17 cellular contexts compared by ENCODE assay signal in the genomic region with DNA sequence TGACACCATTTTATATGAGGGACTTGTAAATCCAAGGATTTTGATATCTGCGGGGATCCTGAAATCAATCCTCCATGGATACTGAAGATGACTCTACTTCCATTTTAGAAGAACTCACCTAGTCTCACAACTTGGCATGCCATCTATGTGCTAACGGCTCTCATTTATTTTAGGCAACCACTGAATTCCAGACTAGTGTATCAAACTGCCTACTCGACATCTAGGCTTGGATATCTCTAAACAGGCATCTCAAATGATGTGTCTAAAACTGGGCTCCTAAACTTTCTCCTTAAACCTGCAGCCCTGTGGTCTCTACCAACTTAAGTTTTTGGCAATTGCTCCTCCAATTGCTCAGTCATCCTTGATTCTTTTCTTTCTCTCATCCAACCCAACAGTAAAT.
"Had no signal": no experiment of that assay in that cellular context is flagged by ENCODE, and none has a peak within 500 bp of the region (broad histone marks: within the 10 kb centered on the region; RNA-seq: fewer than 3 reads in every experiment).

No MANE protein-coding gene starts in this region.

- H3K4me3 ChIP-seq: gastroesophageal sphincter, thyroid gland, uterus had no signal

- H3K27me3 Mint-ChIP-seq: activated naive CD4-positive, alpha-beta T cell treated with anti-CD3 and anti-CD28 coated beads, Interleukin-2, amount 50 U/mL, for 24 hours; naive B cell had no signal

- ATAC-seq: gastroesophageal sphincter had no signal

- H3K4me1 Mint-ChIP-seq: activated naive CD4-positive, alpha-beta T cell treated with anti-CD3 and anti-CD28 coated beads, Interleukin-2, amount 50 U/mL, for 24 hours; mesothelial cell of epicardium had no signal

- H3K9me3 ChIP-seq: gastroesophageal sphincter, thyroid gland, uterus had no signal

- H3K4me1 ChIP-seq: gastroesophageal sphincter, parathyroid adenoma, thyroid gland, uterus had no signal

- H3K27ac ChIP-seq: gastroesophageal sphincter, parathyroid adenoma, thyroid gland had no signal

- H3K36me3 ChIP-seq: uterus had no signal

- H3K27me3 ChIP-seq: gastroesophageal sphincter, thyroid gland, uterus had no signal

- DNase-seq: activated CD4-positive, alpha-beta T cell treated with anti-CD3 and anti-CD28 coated beads, Interleukin-2, amount 50 U/mL, for 1 hour; activated T-cell treated with anti-CD3 and anti-CD28 coated beads for 4 hours; anterior cingulate cortex; caudate nucleus; cortex of kidney; effector CD8-positive, alpha-beta T cell; kidney; naive B cell; retina; thyroid gland; uterus had no signal

- H3K4me3 Mint-ChIP-seq: activated naive CD4-positive, alpha-beta T cell treated with anti-CD3 and anti-CD28 coated beads, Interleukin-2, amount 50 U/mL, for 24 hours; mesothelial cell of epicardium; naive B cell; T-helper 2 cell treated with Interferon-gamma antibody and Interleukin-4, amounts not matched to agents 5 μg/mL and 100 μg/mL, for 36 hours had no signal

- H3K9me3 Mint-ChIP-seq: activated naive CD4-positive, alpha-beta T cell treated with anti-CD3 and anti-CD28 coated beads, Interleukin-2, amount 50 U/mL, for 24 hours; activated T-helper 2 cell treated with anti-CD3 and anti-CD28 coated beads, Interferon-gamma antibody, Interleukin-2, Interleukin-4, amounts not matched to agents 10 μg/mL and 5 μg/mL and 100 μg/mL, durations not matched to agents 14 hours and 24 hours and 36 hours; mesothelial cell of epicardium; naive B cell; T-helper 2 cell treated with Interferon-gamma antibody and Interleukin-4, amounts not matched to agents 5 μg/mL and 100 μg/mL, for 36 hours had no signal

- H3K27ac Mint-ChIP-seq: activated naive CD4-positive, alpha-beta T cell treated with anti-CD3 and anti-CD28 coated beads, Interleukin-2, amount 50 U/mL, for 24 hours; activated T-helper 2 cell treated with anti-CD3 and anti-CD28 coated beads, Interferon-gamma antibody, Interleukin-2, Interleukin-4, amounts not matched to agents 10 μg/mL and 5 μg/mL and 100 μg/mL, durations not matched to agents 14 hours and 24 hours and 36 hours; mesothelial cell of epicardium; T-helper 2 cell treated with Interferon-gamma antibody and Interleukin-4, amounts not matched to agents 5 μg/mL and 100 μg/mL, for 36 hours had no signal
